ENCODE assay signal across 11 cellular contexts in genomic region chr21:37075214-37075770, GRCh38. TPM values are rescaled to one million over a fixed set of nuclear protein-coding genes. Genes with fewer than 3 reads are reported as not detected.
DNase-seq lines count a peak whose midpoint lies in the region; ATAC-seq and TF ChIP-seq lines count a peak whose summit lies in the region.
"Had no signal": no experiment of that assay in that cellular context is flagged by ENCODE, and none has a peak within 500 bp of the region (broad histone marks: within the 10 kb centered on the region; RNA-seq: fewer than 3 reads in every experiment).

No MANE protein-coding gene starts in this region.

- H3K4ac ChIP-seq in H9 (ENCODE audit: low read depth, low read length), result no peak overlapping the region

- no peak overlapping the region for H4K5ac ChIP-seq in H9 (ENCODE audit: insufficient read length, low read depth, low read length)

- WGBS in H9 (ENCODE audit: extremely low coverage, insufficient read length, low lambda C conversion rate), result no CpG with 5 or more reads among the region's 4 CpGs

- H3K18ac ChIP-seq in H9 (ENCODE audit: insufficient read length, low read depth, low read length), result no peak overlapping the region

- no peak overlapping the region for H2AFZ ChIP-seq in H9 (ENCODE audit: low read length)

- no peak overlapping the region for H3K14ac ChIP-seq in H9 (ENCODE audit: insufficient read depth, low read length)

- no peak overlapping the region for H3K27ac Mint-ChIP-seq in CD8-positive, alpha-beta T cell
- no peak overlapping the region for H3K27ac Mint-ChIP-seq in T-helper 17 cell
- H3K27ac Mint-ChIP-seq in immature natural killer cell, result peak overlapping the region; percentile 62 to 100 (median 80)
- H3K27ac Mint-ChIP-seq in H9, result no peak overlapping the region

- H3K9me3 ChIP-seq in CD8-positive, alpha-beta T cell (ENCODE audit: low read length), result no peaks in the 10 kb centered on the region
- no peaks in the 10 kb centered on the region for H3K9me3 ChIP-seq in T-helper 17 cell (ENCODE audit: control insufficient read depth, low read length, poor library complexity, severe bottlenecking)
- no peaks in the 10 kb centered on the region for H3K9me3 ChIP-seq in H9 (ENCODE audit: control insufficient read depth, low read depth, low read length)

- no peak overlapping the region for H2BK20ac ChIP-seq in H9 (ENCODE audit: low read depth, low read length, poor library complexity, severe bottlenecking)

- no peak overlapping the region for H3K27ac ChIP-seq in CD8-positive, alpha-beta T cell (ENCODE audit: low read depth, low read length)
- no peak overlapping the region for H3K27ac ChIP-seq in H9 (ENCODE audit: insufficient read length, low read depth, low read length)

- H2AK5ac ChIP-seq in H9 (ENCODE audit: insufficient read length, low read length), result no peak overlapping the region

- no peak overlapping the region for H2BK5ac ChIP-seq in H9 (ENCODE audit: insufficient read length, low read length)

- no peak overlapping the region for H3K9ac ChIP-seq in H9 (ENCODE audit: extremely low read depth, insufficient read length, low read length)

- POLR2A ChIA-PET in AG04449 (lab: Yijun Ruan, JAX), result no interaction called here
- POLR2A ChIA-PET in CD8-positive, alpha-beta T cell (lab: Charles Lee), result interaction anchor here (0.8 kb wide), 1 partner anchor 77 kb away, joined by 3 read pairs; no protein-coding TSS in a partner anchor

- peaks cover 13% of the 10 kb centered on the region for H3K36me3 Mint-ChIP-seq in CD8-positive, alpha-beta T cell
- H3K36me3 Mint-ChIP-seq in T-helper 17 cell (ENCODE audit: low read depth), result no peaks in the 10 kb centered on the region
- no peaks in the 10 kb centered on the region for H3K36me3 Mint-ChIP-seq in immature natural killer cell
- peaks cover 0 to 2% (median 0%) of the 10 kb centered on the region in 3 experiments; a peak in 2 of 7 replicates for H3K36me3 Mint-ChIP-seq in H9 (ENCODE audit: insufficient read depth in 1 of 3, low read depth in 3 of 3)

- peak overlapping the region; percentile 45 for H3K4me3 Mint-ChIP-seq in CD8-positive, alpha-beta T cell
- H3K4me3 Mint-ChIP-seq in T-helper 17 cell, result peak overlapping the region; percentile 21
- H3K4me3 Mint-ChIP-seq in immature natural killer cell, result peak overlapping the region in 3 of 5 donors; percentile 15 to 99 (median 46)
- 0 out of 5 replicates have a peak overlapping the region, but pooled peaks of 1 of the 2 experiments have one; percentile 14 for H3K4me3 Mint-ChIP-seq in H9

- H3K79me1 ChIP-seq in H9 (ENCODE audit: insufficient read depth, low read depth, low read length, poor library complexity, severe bottlenecking), result no peaks in the 10 kb centered on the region

- no peak for ATAC-seq in CD8-positive, alpha-beta T cell
- ATAC-seq in T-helper 17 cell (no peak), HG03280 (IDR thresholded peaks at IDR 0.05; ENCODE audit: unreplicated experiment) (no peak)
- ATAC-seq: left cardiac atrium had no signal

- no peak overlapping the region for H3K23ac ChIP-seq in H9 (ENCODE audit: insufficient read length, low read depth, low read length)

- H4K8ac ChIP-seq in H9 (replicated peaks; ENCODE audit: insufficient read length, low read depth, low read length), result no peak overlapping the region

- peaks cover 30% of the 10 kb centered on the region for H3K4me1 ChIP-seq in CD8-positive, alpha-beta T cell (ENCODE audit: insufficient read depth, low read length)
- peaks cover 5% of the 10 kb centered on the region; the same call in 1 of the 2 replicates for H3K4me1 ChIP-seq in H9 (ENCODE audit: insufficient read depth, low read length)

- H3K23me2 ChIP-seq in H9 (ENCODE audit: insufficient read length, low read depth, low read length, poor library complexity, severe bottlenecking), result peaks cover 14% of the 10 kb centered on the region

- no peak overlapping the region for H2BK15ac ChIP-seq in H9 (ENCODE audit: low read depth, low read length)

- no peak overlapping the region for H2BK120ac ChIP-seq in H9 (ENCODE audit: low read depth, low read length, poor library complexity, severe bottlenecking)

- no peak overlapping the region for H2BK12ac ChIP-seq in H9 (ENCODE audit: insufficient read length, low read depth, low read length)

- peaks cover 3% of the 10 kb centered on the region for H3K9me3 Mint-ChIP-seq in CD8-positive, alpha-beta T cell
- H3K9me3 Mint-ChIP-seq in immature natural killer cell (no peaks in the 10 kb centered on the region), H9 (no peaks in the 10 kb centered on the region; a peak in 1 of 5 replicates)

- no peak for TF ChIP-seq CTCF in AG04449 (IDR thresholded peaks at IDR 0.05; ENCODE audit: insufficient read depth, low read length, missing control alignments)
- no peak for TF ChIP-seq CTCF in CD8-positive, alpha-beta T cell (IDR thresholded peaks at IDR 0.05)
- TF ChIP-seq CTCF in H9 (conservative IDR thresholded peaks at IDR 0.05), result no peak

- no peak overlapping the region for H3K4me2 ChIP-seq in H9 (ENCODE audit: insufficient read depth, insufficient read length, low read length)

- H3K4me3 ChIP-seq in AG04449 (ENCODE audit: low read depth, low read length), result peak overlapping the region; percentile 96; the same call in 1 of the 2 replicates
- no peak overlapping the region for H3K4me3 ChIP-seq in CD8-positive, alpha-beta T cell (ENCODE audit: low read depth, low read length)

- CTCF ChIA-PET in AG04449 (lab: Yijun Ruan, JAX), result interaction anchor here (1.2 to 1.5 kb wide), 2 partner anchors 12 to 97 kb away, joined by 5 read pairs; no protein-coding TSS in a partner anchor
- CTCF ChIA-PET in CD8-positive, alpha-beta T cell (lab: Charles Lee), result no interaction called here

- intact Hi-C loops in CD8-positive, alpha-beta T cell (cut with DNase I, micrococcal nuclease), result loop anchor here (2.0 to 10.0 kb wide), 4 partner anchors 146 to 1730 kb away; partner anchors contain the start of genes DOP1B (in 2 of the 2), ETS2 (in 1 of the 2) and SETD4 (in 1 of the 2)

- H4K91ac ChIP-seq in H9 (ENCODE audit: insufficient read length, low read depth, low read length), result no peak overlapping the region

- no peaks in the 10 kb centered on the region for H3K27me3 Mint-ChIP-seq in CD8-positive, alpha-beta T cell (ENCODE audit: low read depth)
- H3K27me3 Mint-ChIP-seq in T-helper 17 cell, result no peaks in the 10 kb centered on the region
- H3K27me3 Mint-ChIP-seq in immature natural killer cell (ENCODE audit: low read depth in 3 of 3), result peaks cover 12 to 21% (median 14%) of the 10 kb centered on the region in 3 donors
- peaks cover 24% of the 10 kb centered on the region for H3K27me3 Mint-ChIP-seq in H9 (ENCODE audit: low read depth)

- H3T11ph ChIP-seq in H9 (ENCODE audit: low read length), result no peak overlapping the region

- H3K79me2 ChIP-seq in H9 (ENCODE audit: insufficient read depth, low read length), result 0 out of 2 replicates have a peak, but pooled peaks cover 3% of the 10 kb centered on the region

- H3K56ac ChIP-seq in H9 (ENCODE audit: insufficient read length, low read depth, low read length), result no peak overlapping the region

- no peaks in the 10 kb centered on the region for H3K27me3 ChIP-seq in CD8-positive, alpha-beta T cell (ENCODE audit: insufficient read depth, low read length)
- H3K27me3 ChIP-seq in H9 (ENCODE audit: insufficient read depth, low read length), result peaks cover 11% of the 10 kb centered on the region; the same call in 1 of the 2 replicates

- DNase-seq in AG04449 (ENCODE audit: low read depth, low spot score) (no peak), T-helper 17 cell (no peak), immature natural killer cell (no peak), NCI-H2171 treated with DMSO at 0.1 percent for 48 hours (lab: John Stamatoyannopoulos, UW) (no peak), germinal center (ENCODE audit: low spot score) (no peak), H9 (no peak)
- DNase-seq in CD8-positive, alpha-beta T cell, result no peak
- DNase-seq: activated CD8-positive, alpha-beta memory T cell treated with anti-CD3 and anti-CD28 coated beads for 24 hours; left cardiac atrium; SHP77 had no signal

- H4K20me1 ChIP-seq in H9 (ENCODE audit: control insufficient read depth, insufficient read depth, insufficient read length), result no peaks in the 10 kb centered on the region

- peaks cover 66% of the 10 kb centered on the region for H3K4me1 Mint-ChIP-seq in CD8-positive, alpha-beta T cell (ENCODE audit: low read depth)
- peaks cover 32% of the 10 kb centered on the region for H3K4me1 Mint-ChIP-seq in T-helper 17 cell
- peaks cover 30 to 54% of the 10 kb centered on the region in 2 donors for H3K4me1 Mint-ChIP-seq in immature natural killer cell
- H3K4me1 Mint-ChIP-seq in H9, result peaks cover 24 to 33% of the 10 kb centered on the region in 2 experiments

- H3K36me3 ChIP-seq in CD8-positive, alpha-beta T cell (ENCODE audit: insufficient read depth, low read length), result no peaks in the 10 kb centered on the region

RNA-seq across cellular contexts. Expression of gene TTC3, which starts 2.2 kb away (rescaled TPM):
- total RNA-seq in CD8-positive, alpha-beta T cell, result 100 to 1,000 TPM; 137 to 141 TPM
- total RNA-seq in T-helper 17 cell (100 to 1,000 TPM; 104 to 105 TPM), H9 (2021) (46.5 and 48.6 TPM in 2 replicates)
- 10 to 100 TPM; 26.9 to 67.8 (median 31.2) TPM for polyA plus RNA-seq in immature natural killer cell

RNA-seq across cellular contexts. Expression of gene PIGP, which starts 2.4 kb away (rescaled TPM):
- 10 to 100 TPM; 11.9 to 12.2 TPM for total RNA-seq in CD8-positive, alpha-beta T cell
- 10 to 100 TPM; 10.8 to 11.1 TPM for total RNA-seq in T-helper 17 cell
- 10 to 100 TPM; 15.4 to 31.7 (median 26.6) TPM for polyA plus RNA-seq in immature natural killer cell
- 13.0 and 13.2 TPM in 2 replicates for total RNA-seq in H9 (2021)

Comparison
In these comparisons a context has a peak if more than half of its experiments do, and no peak if none do; other contexts are left out.
1. H3K27ac Mint-ChIP-seq: peak in immature natural killer cell (6 of 6); none in CD8-positive, alpha-beta T cell (single experiment), T-helper 17 cell (single experiment) and H9 (0 of 3).